Comparison of ENCODE assay signal across 1 cellular context in the genomic region with DNA sequence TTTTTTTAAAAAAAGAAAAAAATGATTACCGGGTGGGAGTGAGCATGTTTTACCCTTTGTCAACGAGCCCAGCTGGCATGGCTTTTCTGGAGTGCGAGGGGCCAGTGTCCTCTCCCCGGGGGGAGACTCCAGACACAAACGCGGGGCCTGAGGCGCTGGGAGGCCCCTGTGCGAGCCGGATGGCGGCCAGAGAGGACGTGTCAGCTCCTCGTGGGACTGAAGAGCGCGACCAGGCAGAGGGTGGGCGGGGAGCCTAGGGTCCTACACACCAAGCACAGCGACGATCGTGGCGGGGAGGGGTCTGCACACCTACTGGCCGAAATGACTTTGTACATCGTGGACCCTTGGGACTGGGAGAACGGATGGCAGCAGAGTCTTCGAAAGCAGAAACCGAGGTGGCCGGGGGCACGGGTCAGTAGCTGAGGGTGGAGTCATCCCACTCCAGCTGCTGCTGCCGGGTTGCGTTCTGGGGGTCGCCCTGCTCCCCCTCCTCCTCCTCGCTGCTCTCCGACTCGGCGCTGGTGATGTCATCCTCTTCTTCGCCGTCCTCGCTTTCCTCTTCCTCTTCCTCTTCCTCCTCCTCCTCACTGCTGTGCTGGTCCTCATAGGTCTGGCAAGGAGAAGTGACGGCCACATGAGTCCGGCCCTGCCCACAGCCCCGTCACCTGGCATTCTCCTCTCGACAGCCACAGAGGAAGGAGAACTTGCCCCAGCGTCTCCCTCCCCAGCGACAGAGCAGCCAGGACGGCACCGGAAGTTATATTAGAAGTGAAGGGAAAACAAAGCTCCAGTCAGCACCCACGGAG.
TF ChIP-seq lines count a peak whose summit lies in the region.

No MANE protein-coding gene starts in this region.

TF ChIP-seq in HepG2, 621 proteins besides CTCF, POLR2A, EP300 and RAD21 (continued from another document):
- TF ChIP-seq AGO2 (optimal IDR thresholded peaks at IDR 0.05; ENCODE audit: low read depth, low read length) (peak; percentile 75), HNF4G (IDR thresholded peaks at IDR 0.05; ENCODE audit: borderline replicate concordance, low read depth, low read length) (no peak), HNF4G (CRISPR knock-in tag; IDR thresholded peaks at IDR 0.05; ENCODE audit: borderline replicate concordance, low read depth) (no peak), ZSCAN12 (CRISPR knock-in tag; IDR thresholded peaks at IDR 0.05) (no peak), ATF7 (IDR thresholded peaks at IDR 0.05) (peak; percentile 41; the same call in 1 of the 2 replicates), ATF7 (CRISPR knock-in tag; IDR thresholded peaks at IDR 0.05) (no peak), MAFF (IDR thresholded peaks at IDR 0.05; ENCODE audit: low read depth, low read length) (no peak), ZSCAN22 (CRISPR knock-in tag; IDR thresholded peaks at IDR 0.05) (no peak)
- TF ChIP-seq, protein P1, sequence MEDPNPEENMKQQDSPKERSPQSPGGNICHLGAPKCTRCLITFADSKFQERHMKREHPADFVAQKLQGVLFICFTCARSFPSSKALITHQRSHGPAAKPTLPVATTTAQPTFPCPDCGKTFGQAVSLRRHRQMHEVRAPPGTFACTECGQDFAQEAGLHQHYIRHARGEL (CRISPR knock-in tag; IDR thresholded peaks at IDR 0.05) = no peak
TF ChIP-seq in HepG2: peak in this region for 2.
